Comparison of ENCODE assay signal across 13 cellular contexts in the genomic region with DNA sequence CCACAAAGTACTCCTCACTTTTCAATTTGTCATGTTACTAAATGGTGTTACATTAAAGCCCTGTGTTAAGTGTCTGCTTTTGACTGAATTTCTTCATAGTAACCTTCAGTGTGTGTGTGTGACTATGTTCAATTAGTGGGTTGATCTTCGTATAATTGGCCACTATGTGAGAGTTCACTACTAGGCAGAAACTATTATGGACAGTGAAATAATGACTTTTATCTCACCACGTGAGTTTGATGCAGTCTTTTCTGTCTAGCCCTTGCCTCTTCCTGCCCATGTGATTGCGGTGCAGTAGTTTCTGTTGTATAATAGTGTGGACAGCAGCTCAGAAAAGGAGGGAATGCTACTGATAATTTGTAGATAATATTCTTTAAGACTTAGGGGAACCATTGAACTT. TPM values are rescaled to one million over a fixed set of nuclear protein-coding genes. Genes with fewer than 3 reads are reported as not detected.
DNase-seq lines count a peak whose midpoint lies in the region; ATAC-seq, FAIRE-seq and TF ChIP-seq lines count a peak whose summit lies in the region.
"Had no signal": no experiment of that assay in that cellular context is flagged by ENCODE, and none has a peak within 500 bp of the region (broad histone marks: within the 10 kb centered on the region; RNA-seq: fewer than 3 reads in every experiment).

No MANE protein-coding gene starts in this region.

- H3K36me3 ChIP-seq in OCI-LY1 (ENCODE audit: insufficient read depth, low read length) = peaks cover 53% of the 10 kb centered on the region
- peaks cover 44% of the 10 kb centered on the region for H3K36me3 ChIP-seq in astrocyte (ENCODE audit: insufficient read depth, low read length)
- peaks cover 0 to 65% (median 39%) of the 10 kb centered on the region in 6 donors for H3K36me3 ChIP-seq in spleen
- peaks cover 0 to 50% of the 10 kb centered on the region in 2 donors for H3K36me3 ChIP-seq in left lung

- FAIRE-seq in astrocyte (lab: Jason Lieb, UNC) = no peak

- H3K4me2 ChIP-seq in OCI-LY1 (ENCODE audit: low read length) = no peak overlapping the region
- no peak overlapping the region for H3K4me2 ChIP-seq in astrocyte (ENCODE audit: low read length)

- no peak for TF ChIP-seq POLR2A in spleen (IDR thresholded peaks at IDR 0.05)

- H3K27me3 Mint-ChIP-seq in activated naive CD4-positive, alpha-beta T cell treated with anti-CD3 and anti-CD28 coated beads, Interleukin-2, amount 10 ng/mL, durations not matched to agents 7 days and 5 days = no peaks in the 10 kb centered on the region
- H3K27me3 Mint-ChIP-seq in astrocyte (ENCODE audit: low read depth, unreplicated experiment) = no peaks in the 10 kb centered on the region
- H3K27me3 Mint-ChIP-seq: B cell had no signal

- 65 to 86% (median 74%) methylated on average over 3 of the region's 3 CpGs for WGBS in spleen, 5 donors

- H4K20me1 ChIP-seq in OCI-LY1 (ENCODE audit: insufficient read depth, low read length) = no peaks in the 10 kb centered on the region
- peaks cover 42% of the 10 kb centered on the region for H4K20me1 ChIP-seq in astrocyte (ENCODE audit: insufficient read depth, low read length)

- peak overlapping the region; percentile 33 for H3K27ac ChIP-seq in OCI-LY1 (ENCODE audit: low read depth, low read length, poor library complexity, severe bottlenecking)
- H3K27ac ChIP-seq in astrocyte (ENCODE audit: low read depth, low read length) = no peak overlapping the region
- H3K27ac ChIP-seq in spleen = peak overlapping the region in 5 of 8 donors; percentile 96 to 99 (median 99)
- peak overlapping the region in 1 of 2 donors; percentile 96 for H3K27ac ChIP-seq in left lung

- H3K36me3 Mint-ChIP-seq in activated naive CD4-positive, alpha-beta T cell treated with anti-CD3 and anti-CD28 coated beads, Interleukin-2, amount 10 ng/mL, durations not matched to agents 7 days and 5 days = peaks cover 52% of the 10 kb centered on the region
- peaks cover 7% of the 10 kb centered on the region for H3K36me3 Mint-ChIP-seq in astrocyte (ENCODE audit: low read depth, unreplicated experiment)

- H3K27me3 ChIP-seq in OCI-LY1 (ENCODE audit: insufficient read depth, low read length) (no peaks in the 10 kb centered on the region), astrocyte (ENCODE audit: insufficient read depth, low read length) (no peaks in the 10 kb centered on the region), spleen (replicated peaks in 1 of 7) (no peaks in the 10 kb centered on the region), left lung (no peaks in the 10 kb centered on the region)
- H3K27me3 ChIP-seq: esophagus squamous epithelium had no signal

- H3K4me3 ChIP-seq in OCI-LY1 (ENCODE audit: low read depth, low read length, poor library complexity, severe bottlenecking) (no peak overlapping the region), astrocyte (ENCODE audit: insufficient read depth, low read depth, low read length) (no peak overlapping the region), spleen (no peak overlapping the region), left lung (no peak overlapping the region)
- H3K4me3 ChIP-seq: esophagus squamous epithelium had no signal

- H3K4me1 ChIP-seq in OCI-LY1 (ENCODE audit: insufficient read depth, low read length, severe bottlenecking) = peaks cover 28% of the 10 kb centered on the region
- H3K4me1 ChIP-seq in astrocyte (ENCODE audit: insufficient read depth, low read length) = peaks cover 5% of the 10 kb centered on the region
- peaks cover 26 to 79% (median 39%) of the 10 kb centered on the region in 6 donors for H3K4me1 ChIP-seq in spleen
- H3K4me1 ChIP-seq in left lung = peaks cover 10 to 69% of the 10 kb centered on the region in 2 donors

- peaks cover 10% of the 10 kb centered on the region for H3F3A ChIP-seq in OCI-LY1 (ENCODE audit: insufficient read depth, low read length)

- H3K9ac ChIP-seq in OCI-LY1 (ENCODE audit: low read length) (no peak overlapping the region), astrocyte (ENCODE audit: low read length) (no peak overlapping the region)

- H3K27ac Mint-ChIP-seq in activated naive CD4-positive, alpha-beta T cell treated with anti-CD3 and anti-CD28 coated beads, Interleukin-2, amount 10 ng/mL, durations not matched to agents 7 days and 5 days = peak overlapping the region; percentile 15
- H3K27ac Mint-ChIP-seq in astrocyte (ENCODE audit: unreplicated experiment) = no peak overlapping the region

- no peaks in the 10 kb centered on the region for H3K9me3 Mint-ChIP-seq in activated naive CD4-positive, alpha-beta T cell treated with anti-CD3 and anti-CD28 coated beads, Interleukin-2, amount 10 ng/mL, durations not matched to agents 7 days and 5 days
- no peaks in the 10 kb centered on the region for H3K9me3 Mint-ChIP-seq in astrocyte (ENCODE audit: unreplicated experiment)

- H3K4me3 Mint-ChIP-seq in activated naive CD4-positive, alpha-beta T cell treated with anti-CD3 and anti-CD28 coated beads, Interleukin-2, amount 10 ng/mL, durations not matched to agents 7 days and 5 days = no peak overlapping the region
- peak overlapping the region; percentile 3 for H3K4me3 Mint-ChIP-seq in astrocyte (ENCODE audit: unreplicated experiment)

- no peak for ATAC-seq in omental fat pad (ENCODE audit: low FRiP score)
- ATAC-seq in left lung = no peak

- no peaks in the 10 kb centered on the region for H3K9me2 ChIP-seq in OCI-LY1 (ENCODE audit: low read depth, low read length)

- intact Hi-C loops in spleen (cut with DNase I; ENCODE audit: low total_unique reads) (no loop called here), cardiac septum (cut with DNase I) (no loop called here), left lung (cut with DNase I) (no loop called here)

- CTCF ChIA-PET in activated naive CD4-positive, alpha-beta T cell treated with anti-CD3 and anti-CD28 coated beads, Interleukin-2, amount 10 ng/mL, durations not matched to agents 7 days and 5 days (lab: Charles Lee) = no interaction called here

- no peak for TF ChIP-seq CTCF in OCI-LY1 (IDR thresholded peaks at IDR 0.05; ENCODE audit: low read length)
- TF ChIP-seq CTCF in astrocyte (IDR thresholded peaks at IDR 0.05; ENCODE audit: insufficient read depth, low read depth, low read length) = no peak
- TF ChIP-seq CTCF in spleen (IDR thresholded peaks at IDR 0.05 in 8 of 11, conservative IDR thresholded peaks at IDR 0.05 in 3 of 11) = no peak
- TF ChIP-seq CTCF in omental fat pad (IDR thresholded peaks at IDR 0.05) = no peak
- TF ChIP-seq CTCF in left lung (IDR thresholded peaks at IDR 0.05) = no peak

- H2AFZ ChIP-seq in OCI-LY1 (ENCODE audit: low read length) (no peak overlapping the region), astrocyte (ENCODE audit: low read depth, low read length) (no peak overlapping the region)

- H3K4me1 Mint-ChIP-seq in activated naive CD4-positive, alpha-beta T cell treated with anti-CD3 and anti-CD28 coated beads, Interleukin-2, amount 10 ng/mL, durations not matched to agents 7 days and 5 days = peaks cover 30% of the 10 kb centered on the region
- H3K4me1 Mint-ChIP-seq in astrocyte (ENCODE audit: low read depth, unreplicated experiment) = peaks cover 14% of the 10 kb centered on the region

- H3K9me3 ChIP-seq in OCI-LY1 (ENCODE audit: low read length) (no peaks in the 10 kb centered on the region), astrocyte (ENCODE audit: insufficient read depth, low read depth, low read length) (no peaks in the 10 kb centered on the region), spleen (no peaks in the 10 kb centered on the region), left lung (no peaks in the 10 kb centered on the region)
- H3K9me3 ChIP-seq: esophagus squamous epithelium had no signal

- H3K79me2 ChIP-seq in OCI-LY1 (ENCODE audit: insufficient read depth, low read length) (peaks cover 26% of the 10 kb centered on the region), astrocyte (ENCODE audit: insufficient read depth, low read length) (peaks cover 32% of the 10 kb centered on the region)

- no peak for DNase-seq in activated naive CD4-positive, alpha-beta T cell treated with anti-CD3 and anti-CD28 coated beads, Interleukin-2, amount 10 ng/mL, durations not matched to agents 7 days and 5 days
- no peak for DNase-seq in activated naive CD4-positive, alpha-beta T cell (lab: John Stamatoyannopoulos, UW)
- no peak for DNase-seq in astrocyte (ENCODE audit: low read depth)
- no peak for DNase-seq in spleen
- DNase-seq in omental fat pad (ENCODE audit: low spot score) = no peak
- DNase-seq in cardiac septum (ENCODE audit: low spot score) = no peak
- no peak for DNase-seq in left lung
- DNase-seq: central memory CD4-positive, alpha-beta T cell; esophagus squamous epithelium; NCI-H1436 had no signal

RNA-seq across cellular contexts. Expression of gene MAML1, which starts 1.8 kb away (rescaled TPM):
- 24.7 and 26.0 TPM in 2 replicates for total RNA-seq in astrocyte
- total RNA-seq in spleen = 10 to 100 TPM; 31.3 to 42.8 (median 36.7) TPM
- 10 to 100 TPM in 1 of 3 donors, 1 to 10 TPM in 2; 4.7 to 10.7 (median 6.7) TPM for polyA plus RNA-seq in spleen
- total RNA-seq in omental fat pad = 10 to 100 TPM; 12.6 to 28.1 (median 21.1) TPM
- 13.2 TPM for total RNA-seq in cardiac septum
- 10 to 100 TPM; 23.8 to 25.2 TPM for total RNA-seq in left lung

RNA-seq across cellular contexts. Expression of gene CANX, which starts 32.1 kb away (rescaled TPM):
- total RNA-seq in astrocyte (792 and 828 TPM in 2 replicates), spleen (100 to 1,000 TPM; 246 to 470 (median 419) TPM), omental fat pad (100 to 1,000 TPM; 269 to 487 (median 358) TPM), cardiac septum (542 TPM), left lung (100 to 1,000 TPM; 577 to 872 TPM)
- polyA plus RNA-seq in spleen = 10 to 100 TPM; 36.5 to 56.4 (median 53.0) TPM

RNA-seq across cellular contexts. Expression of gene CBY3, which starts 50.0 kb away (rescaled TPM):
- total RNA-seq in astrocyte (not detected in 2 replicates), spleen (1 to 10 TPM in 1 of 7 donors, not detected in 6; 1.6 TPM), omental fat pad (not detected), cardiac septum (not detected), left lung (not detected)
- polyA plus RNA-seq in spleen = under 1 TPM in 1 of 3 donors, not detected in 2; 0.12 TPM
- total RNA-seq: esophagus squamous epithelium, myocyte had no signal
